1 cellular context compared by ENCODE assay signal in the genomic region with DNA sequence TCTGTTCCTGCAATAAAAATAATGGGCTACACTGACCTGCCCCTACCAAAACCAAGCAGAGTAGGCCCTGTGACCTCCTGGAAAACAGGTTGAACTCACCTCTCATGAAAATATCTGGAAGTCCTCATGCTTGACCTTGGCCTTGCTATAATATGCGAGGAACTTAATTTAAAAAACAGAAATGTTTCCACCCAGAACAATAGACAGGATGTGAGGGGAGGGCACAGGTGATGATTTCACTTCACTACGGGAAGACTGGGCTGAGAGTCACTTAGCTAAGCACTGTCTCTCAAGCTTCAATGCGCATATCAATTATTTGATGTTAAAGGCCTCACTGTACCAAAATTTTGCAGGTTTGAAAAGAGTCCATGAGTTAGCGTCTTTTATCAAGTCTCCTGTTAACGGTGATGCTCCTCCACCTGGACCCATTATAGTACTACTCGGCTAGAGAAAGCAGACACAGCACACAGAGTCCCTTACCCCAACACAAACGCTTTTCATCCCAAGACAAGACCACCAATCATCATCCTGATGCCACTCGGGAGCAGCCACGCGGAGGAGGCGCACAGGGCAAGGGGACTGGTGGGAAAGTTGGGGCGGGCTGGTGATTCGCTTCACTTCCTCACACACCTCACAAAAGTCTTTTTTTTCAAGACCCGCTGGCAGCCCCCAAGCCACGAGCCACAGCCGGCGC.
TF ChIP-seq lines count a peak whose summit lies in the region.

No MANE protein-coding gene starts in this region.

TF ChIP-seq in liver, 16 proteins besides CTCF, POLR2A, EP300 and RAD21 (continued from another document):
- no peak for TF ChIP-seq TAF1 (conservative IDR thresholded peaks at IDR 0.05)
